1 cellular context compared by ENCODE assay signal in genomic region chr14:23005861-23006534, GRCh38.
TF ChIP-seq lines count a peak whose summit lies in the region.

No MANE protein-coding gene starts in this region.

TF ChIP-seq in IMR-90, 13 proteins besides CTCF, POLR2A, EP300 and RAD21 (continued from another document):
- TF ChIP-seq ELK1 (IDR thresholded peaks at IDR 0.05; ENCODE audit: borderline replicate concordance, low read depth, low read length): no peak
- TF ChIP-seq SMC3 (IDR thresholded peaks at IDR 0.05; ENCODE audit: low read depth, low read length): no peak
- TF ChIP-seq NFE2L2 (IDR thresholded peaks at IDR 0.05; ENCODE audit: low read depth, low read length): no peak
- no peak for TF ChIP-seq MAZ (IDR thresholded peaks at IDR 0.05; ENCODE audit: borderline replicate concordance, low read depth, low read length)
- no peak for TF ChIP-seq FOS (IDR thresholded peaks at IDR 0.05; ENCODE audit: low read depth, low read length)
TF ChIP-seq in IMR-90: peak in this region for 0.
